19 cellular contexts compared by ENCODE assay signal in genomic region chr7:112005205-112005604, GRCh38.
"Had no signal": no experiment of that assay in that cellular context is flagged by ENCODE, and none has a peak within 500 bp of the region (broad histone marks: within the 10 kb centered on the region; RNA-seq: fewer than 3 reads in every experiment).

No MANE protein-coding gene starts in this region.

- H3K4me3 ChIP-seq: esophagus squamous epithelium, neural progenitor cell, pancreas, smooth muscle cell, tibial artery, upper lobe of left lung, uterus had no signal

- H3K27me3 ChIP-seq: esophagus squamous epithelium, neural progenitor cell, pancreas, tibial artery, upper lobe of left lung, uterus had no signal

- H3K27me3 Mint-ChIP-seq: progenitor cell of endocrine pancreas had no signal

- H3K9ac ChIP-seq: neural progenitor cell had no signal

- H3K27ac ChIP-seq: esophagus squamous epithelium, neural progenitor cell, pancreas, tibial artery, uterus had no signal

- H3K27ac Mint-ChIP-seq: natural killer cell, neural progenitor cell, progenitor cell of endocrine pancreas had no signal

- H3K36me3 Mint-ChIP-seq: natural killer cell had no signal

- H3K4me3 Mint-ChIP-seq: natural killer cell, neural progenitor cell had no signal

- H3K4me1 ChIP-seq: neural progenitor cell, pancreas, tibial artery, uterus had no signal

- H2AFZ ChIP-seq: neural progenitor cell had no signal

- H3K9me3 Mint-ChIP-seq: neural progenitor cell had no signal

- DNase-seq: cortex of kidney; effector memory CD4-positive, alpha-beta T cell; esophagus squamous epithelium; foreskin melanocyte; head of caudate nucleus; hippocampal formation; left colon; natural killer cell; nucleus accumbens; pancreas; right cardiac atrium; stimulated activated CD4-positive, alpha-beta T cell treated with anti-CD3 and anti-CD28 coated beads, Interleukin-2, amount 100 ng/mL, for 48 hours; stimulated activated naive CD4-positive, alpha-beta T cell treated with Interleukin-2 at 50 U/mL for 16 hours; tibial artery; upper lobe of left lung; uterus had no signal

- ATAC-seq: left colon, natural killer cell, pancreas, right cardiac atrium had no signal

- H3K4me1 Mint-ChIP-seq: natural killer cell, neural progenitor cell had no signal

- H3K9me3 ChIP-seq: esophagus squamous epithelium, pancreas, tibial artery, upper lobe of left lung, uterus had no signal

- H3K36me3 ChIP-seq: neural progenitor cell, pancreas, tibial artery, uterus had no signal

- H3K4me2 ChIP-seq: neural progenitor cell, smooth muscle cell had no signal

- FAIRE-seq: pancreas had no signal
